11 cellular contexts compared by ENCODE assay signal in genomic region chr1:166822385-166822784, GRCh38. TPM values are rescaled to one million over a fixed set of nuclear protein-coding genes. Genes with fewer than 3 reads are reported as not detected.
DNase-seq lines count a peak whose midpoint lies in the region; ATAC-seq and TF ChIP-seq lines count a peak whose summit lies in the region.
"Had no signal": no experiment of that assay in that cellular context is flagged by ENCODE, and none has a peak within 500 bp of the region (broad histone marks: within the 10 kb centered on the region; RNA-seq: fewer than 3 reads in every experiment).

No MANE protein-coding gene starts in this region.

- TF ChIP-seq CTCF in BJ (IDR thresholded peaks at IDR 0.05; ENCODE audit: insufficient read depth, low read depth, low read length) (peak; percentile 42; the same call in 1 of the 2 replicates), RWPE1 (conservative IDR thresholded peaks at IDR 0.05; ENCODE audit: low read depth) (0 out of 2 replicates have a peak, but pooled peaks have one; percentile 10), glutamatergic neuron (IDR thresholded peaks at IDR 0.05; ENCODE audit: partially characterized antibody, unreplicated experiment) (peak; percentile 50), mucosa of descending colon (IDR thresholded peaks at IDR 0.05) (no peak)

- no peak overlapping the region for H3K27ac Mint-ChIP-seq in glutamatergic neuron (ENCODE audit: unreplicated experiment)

- POLR2A ChIA-PET in BJ (lab: Charles Lee) = no interaction called here
- POLR2A ChIA-PET in RWPE1 (lab: Yijun Ruan, JAX; ENCODE audit: low non-redundant PET) = no interaction called here

- CTCF ChIA-PET in BJ (lab: Yijun Ruan, JAX) (no interaction called here), RWPE1 (lab: Yijun Ruan, JAX) (interaction anchor here (0.7 kb wide), 1 partner anchor 30 kb away, joined by 3 read pairs; no protein-coding TSS in a partner anchor)

- no peaks in the 10 kb centered on the region for H3K4me1 Mint-ChIP-seq in glutamatergic neuron (ENCODE audit: low read depth, unreplicated experiment)

- H3K36me3 ChIP-seq in BJ (ENCODE audit: control insufficient read depth, insufficient read depth, low read length) = no peaks in the 10 kb centered on the region
- no peaks in the 10 kb centered on the region for H3K36me3 ChIP-seq in H7 (replicated peaks; ENCODE audit: control insufficient read depth, insufficient read depth, low read length)
- H3K36me3 ChIP-seq in mucosa of descending colon (ENCODE audit: low read depth) = no peaks in the 10 kb centered on the region
- H3K36me3 ChIP-seq: thoracic aorta had no signal

- peaks cover 6% of the 10 kb centered on the region for H3K27me3 Mint-ChIP-seq in glutamatergic neuron (ENCODE audit: unreplicated experiment)

- intact Hi-C loops in mucosa of descending colon (cut with DNase I, micrococcal nuclease) = no loop called here

- H3K4me1 ChIP-seq in mucosa of descending colon (ENCODE audit: low read depth) = no peaks in the 10 kb centered on the region

- ATAC-seq in mucosa of descending colon = no peak
- no peak for ATAC-seq in HG03039 (IDR thresholded peaks at IDR 0.05; ENCODE audit: unreplicated experiment)

- DNase-seq in BJ (ENCODE audit: low read depth) (no peak), H7 (peak; percentile 64), RWPE1 (ENCODE audit: low spot score) (no peak), glutamatergic neuron (no peak), NCI-H524 (lab: John Stamatoyannopoulos, UW) (no peak), mucosa of descending colon (no peak)
- DNase-seq in activated CD4-positive, alpha-beta T cell treated with anti-CD3 and anti-CD28 coated beads for 1 hour = no peak
- DNase-seq: NCI-H2081 treated with DMSO at 0.1 percent for 48 hours had no signal

- H3K27me3 ChIP-seq in BJ (ENCODE audit: control insufficient read depth, insufficient read depth, low read length) (no peaks in the 10 kb centered on the region), H7 (ENCODE audit: control insufficient read depth, insufficient read depth, low read length) (no peaks in the 10 kb centered on the region)

- H3K27ac ChIP-seq in RWPE1 = no peak overlapping the region
- H3K27ac ChIP-seq: epithelial cell of prostate, thoracic aorta had no signal

- no peak overlapping the region for H3K4me3 ChIP-seq in BJ (ENCODE audit: low read depth, low read length)
- no peak overlapping the region for H3K4me3 ChIP-seq in H7 (ENCODE audit: insufficient read depth, low read depth, low read length)
- H3K4me3 ChIP-seq in mucosa of descending colon = no peak overlapping the region
- H3K4me3 ChIP-seq: thoracic aorta had no signal

- H3K9me3 Mint-ChIP-seq in glutamatergic neuron (ENCODE audit: unreplicated experiment) = peaks cover 2% of the 10 kb centered on the region

- no peak overlapping the region for H3K4me3 Mint-ChIP-seq in glutamatergic neuron (ENCODE audit: unreplicated experiment)

- peaks cover 8% of the 10 kb centered on the region for H3K36me3 Mint-ChIP-seq in glutamatergic neuron (ENCODE audit: unreplicated experiment)

- H3K9me3 ChIP-seq in mucosa of descending colon = peaks cover 7% of the 10 kb centered on the region
- H3K9me3 ChIP-seq: thoracic aorta had no signal

RNA-seq across cellular contexts. Expression of gene POGK, which starts 16.9 kb away (rescaled TPM):
- polyA plus RNA-seq in BJ (2011; rRNA removed) = 13.7 and 16.3 TPM in 2 replicates
- polyA minus RNA-seq in BJ (2011; rRNA and poly(A)+ RNA removed) = 14.3 and 16.6 TPM in 2 replicates
- total RNA-seq in H7 (2014; rRNA removed; shearing (Covaris generic)) = 43.0 and 46.9 TPM in 2 replicates
- total RNA-seq in glutamatergic neuron (ENCODE audit: unreplicated experiment) (60.3 TPM), mucosa of descending colon (10 to 100 TPM; 22.7 to 38.7 (median 30.1) TPM)

RNA-seq across cellular contexts. Expression of gene TADA1, which starts 53.7 kb away (rescaled TPM):
- polyA plus RNA-seq in BJ (2011; rRNA removed) = 6.6 and 8.6 TPM in 2 replicates
- 5.5 and 6.8 TPM in 2 replicates for polyA minus RNA-seq in BJ (2011; rRNA and poly(A)+ RNA removed)
- 30.7 and 39.4 TPM in 2 replicates for total RNA-seq in H7 (2014; rRNA removed; shearing (Covaris generic))
- total RNA-seq in glutamatergic neuron (ENCODE audit: unreplicated experiment) (15.9 TPM), mucosa of descending colon (10 to 100 TPM in 2 of 3 donors, 1 to 10 TPM in 1; 9.5 to 12.4 (median 10.1) TPM)
